Comparison of ENCODE assay signal across 21 cellular contexts in the genomic region with DNA sequence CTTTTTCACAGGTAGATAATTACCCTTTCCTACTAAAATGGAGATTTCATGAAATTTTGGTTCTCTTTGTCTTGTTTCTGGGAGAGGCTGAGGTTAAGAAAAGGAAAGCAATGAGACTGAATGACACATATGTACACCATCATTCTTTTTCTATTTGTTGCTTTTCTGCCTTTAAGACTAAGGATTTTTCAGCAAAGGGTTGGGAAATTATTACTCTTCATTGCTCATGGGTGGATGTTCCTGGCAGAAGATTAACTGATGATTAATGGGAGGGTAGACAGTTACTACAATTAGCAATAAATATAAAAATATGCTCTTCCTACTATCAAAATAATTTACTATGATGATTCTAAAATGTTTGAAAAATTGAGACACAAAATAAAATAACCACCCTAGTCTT.
"Had no signal": no experiment of that assay in that cellular context is flagged by ENCODE, and none has a peak within 500 bp of the region (broad histone marks: within the 10 kb centered on the region; RNA-seq: fewer than 3 reads in every experiment).

No MANE protein-coding gene starts in this region.

- H3K9me3 ChIP-seq: gastrocnemius medialis, heart left ventricle, right atrium auricular region, suprapubic skin, transverse colon had no signal

- H3K27me3 ChIP-seq: cardiac muscle cell, gastrocnemius medialis, right atrium auricular region, suprapubic skin, transverse colon had no signal

- H3K4me3 ChIP-seq: cardiac muscle cell, gastrocnemius medialis, heart left ventricle, right atrium auricular region, skin epidermis, suprapubic skin, transverse colon had no signal

- FAIRE-seq: endothelial cell of umbilical vein had no signal

- H3K36me3 ChIP-seq: cardiac muscle cell, gastrocnemius medialis, heart left ventricle, right atrium auricular region, suprapubic skin, transverse colon had no signal

- ATAC-seq: activated naive CD4-positive, alpha-beta T cell treated with anti-CD3 and anti-CD28 coated beads, Interleukin-2, amount 50 U/mL, for 72 hours; gastrocnemius medialis; heart left ventricle; left ventricle myocardium superior; SK-N-SH treated with all-trans-retinoic acid at 6 μM for 48 hours had no signal

- H3K4me1 ChIP-seq: gastrocnemius medialis, heart left ventricle, suprapubic skin had no signal

- DNase-seq: activated CD4-positive, alpha-beta T cell treated with anti-CD3 and anti-CD28 coated beads, Interleukin-2, amount 10 ng/mL, durations not matched to agents 7 days and 5 days; activated CD8-positive, alpha-beta memory T cell treated with anti-CD3 and anti-CD28 coated beads for 24 hours; activated CD8-positive, alpha-beta memory T cell treated with anti-CD3 and anti-CD28 coated beads, Interleukin-2, amount 50 U/mL, for 48 hours; activated gamma-delta T cell treated with Interleukin-2 at 50 U/mL for 16 hours; amniotic stem cell; effector CD8-positive, alpha-beta T cell; gastrocnemius medialis; heart left ventricle; left ventricle myocardium superior; nephron progenitor cell; nucleus accumbens; T-helper 1 cell; T1000; transverse colon had no signal

- H3K27ac ChIP-seq: cardiac muscle cell, gastrocnemius medialis, heart left ventricle, right atrium auricular region, skin epidermis, suprapubic skin, transverse colon had no signal
